Comparison of ENCODE assay signal across 26 cellular contexts in the genomic region with DNA sequence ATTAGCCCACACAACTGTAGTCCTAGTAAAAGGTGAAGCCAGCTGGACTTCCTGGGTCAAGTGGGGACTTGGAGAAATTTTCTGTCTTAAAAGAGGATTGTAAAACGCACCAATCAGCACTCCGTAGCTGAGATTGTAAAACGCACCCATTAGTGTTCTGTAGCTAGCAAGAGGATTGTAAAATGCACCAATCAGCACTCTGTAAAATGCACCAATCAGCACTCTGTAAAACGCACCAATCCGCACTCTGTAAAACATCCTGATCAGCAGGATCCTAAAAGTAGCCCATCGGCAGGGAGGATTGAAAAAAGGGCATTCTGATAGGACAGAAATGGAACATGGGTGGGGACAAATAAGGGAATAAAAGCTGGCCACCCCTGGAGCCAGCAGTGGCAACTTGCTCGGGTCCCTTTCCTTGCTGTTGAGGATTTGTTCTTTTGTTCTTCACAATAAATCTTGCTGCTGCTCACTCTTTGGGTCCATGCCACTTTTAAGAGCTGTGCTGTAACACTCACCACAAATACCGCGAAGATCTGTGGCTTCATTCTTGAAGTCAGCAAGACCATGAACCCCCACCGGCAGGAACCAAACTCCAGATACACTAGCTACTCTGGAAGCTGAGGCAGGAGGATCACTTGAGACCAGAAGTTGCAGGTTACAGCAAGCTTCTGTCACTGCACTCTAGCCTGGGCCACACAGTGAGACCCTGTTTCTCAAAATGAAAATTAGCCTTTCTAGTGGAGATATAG.
DNase-seq lines count a peak whose midpoint lies in the region; ATAC-seq and TF ChIP-seq lines count a peak whose summit lies in the region.
"Had no signal": no experiment of that assay in that cellular context is flagged by ENCODE, and none has a peak within 500 bp of the region (broad histone marks: within the 10 kb centered on the region; RNA-seq: fewer than 3 reads in every experiment).

No MANE protein-coding gene starts in this region.

- POLR2A ChIA-PET in activated CD4-positive, alpha-beta T cell treated with anti-CD3 and anti-CD28 coated beads for 36 hours (lab: Charles Lee), result no interaction called here
- POLR2A ChIA-PET in WTC11 (lab: Charles Lee), result no interaction called here

- H3K9me3 Mint-ChIP-seq in activated CD4-positive, alpha-beta T cell treated with anti-CD3 and anti-CD28 coated beads for 36 hours (ENCODE audit: low read depth), result no peaks in the 10 kb centered on the region
- H3K9me3 Mint-ChIP-seq in WTC11, result peaks cover 8% of the 10 kb centered on the region
- H3K9me3 Mint-ChIP-seq: activated naive CD4-positive, alpha-beta T cell treated with anti-CD3 and anti-CD28 coated beads, Interleukin-2, amount 50 U/mL, for 72 hours; activated T-helper 17 cell treated with anti-CD3 and anti-CD28 coated beads, Interleukin-2, amount 50 U/mL, for 72 hours; type B pancreatic cell had no signal

- H3K27ac Mint-ChIP-seq in activated CD4-positive, alpha-beta T cell treated with anti-CD3 and anti-CD28 coated beads for 36 hours, result no peak overlapping the region
- H3K27ac Mint-ChIP-seq in WTC11, result no peak overlapping the region
- H3K27ac Mint-ChIP-seq: activated naive CD4-positive, alpha-beta T cell treated with anti-CD3 and anti-CD28 coated beads, Interleukin-2, amount 50 U/mL, for 72 hours; activated T-helper 17 cell treated with anti-CD3 and anti-CD28 coated beads, Interleukin-2, amount 50 U/mL, for 72 hours; B cell; type B pancreatic cell had no signal

- no peak for TF ChIP-seq POLR2A in adrenal gland (IDR thresholded peaks at IDR 0.05)

- peaks cover 6 to 12% of the 10 kb centered on the region in 2 experiments for H3K4me1 ChIP-seq in neutrophil (ENCODE audit: control insufficient read depth in 1 of 2, insufficient read depth in 1 of 2, low read depth in 1 of 2, low read length in 1 of 2)
- no peaks in the 10 kb centered on the region for H3K4me1 ChIP-seq in adrenal gland (replicated peaks in 1 of 2)
- H3K4me1 ChIP-seq: prostate gland, SJSA1 had no signal

- H3K27me3 Mint-ChIP-seq in activated CD4-positive, alpha-beta T cell treated with anti-CD3 and anti-CD28 coated beads for 36 hours, result no peaks in the 10 kb centered on the region
- H3K27me3 Mint-ChIP-seq in WTC11 (ENCODE audit: low read depth), result no peaks in the 10 kb centered on the region; the same call in 1 of the 2 replicates

- H3K27me3 ChIP-seq in neutrophil, result no peaks in the 10 kb centered on the region
- no peaks in the 10 kb centered on the region for H3K27me3 ChIP-seq in adrenal gland
- H3K27me3 ChIP-seq: body of pancreas, SJSA1 had no signal

- TF ChIP-seq CTCF in WTC11 (IDR thresholded peaks at IDR 0.05) (no peak), neutrophil (IDR thresholded peaks at IDR 0.05) (no peak), adrenal gland (IDR thresholded peaks at IDR 0.05) (no peak)

- H3K4me1 Mint-ChIP-seq in activated CD4-positive, alpha-beta T cell treated with anti-CD3 and anti-CD28 coated beads for 36 hours, result peaks cover 17% of the 10 kb centered on the region
- H3K4me1 Mint-ChIP-seq in WTC11, result peaks cover 5% of the 10 kb centered on the region; the same call in 1 of the 2 replicates
- H3K4me1 Mint-ChIP-seq: activated T-helper 17 cell treated with anti-CD3 and anti-CD28 coated beads, Interleukin-2, amount 50 U/mL, for 72 hours had no signal

- CTCF ChIA-PET in activated CD4-positive, alpha-beta T cell treated with anti-CD3 and anti-CD28 coated beads for 36 hours (lab: Charles Lee), result interaction anchor here (0.6 to 1.1 kb wide), 3 partner anchors 10 to 31 kb away, joined by 3 read pairs; no protein-coding TSS in a partner anchor
- CTCF ChIA-PET in WTC11 (lab: Charles Lee), result no interaction called here

- DNase-seq in activated CD4-positive, alpha-beta T cell treated with anti-CD3 and anti-CD28 coated beads for 36 hours, result peak; percentile 47
- no peak for DNase-seq in activated CD4-positive, alpha-beta T cell treated with anti-CD3 and anti-CD28 coated beads for 4 hours
- DNase-seq in MV-4-11 (lab: John Stamatoyannopoulos, UW), result peak; percentile 77
- no peak for DNase-seq in WTC11 (ENCODE audit: low spot score)
- DNase-seq in adrenal gland, result no peak
- DNase-seq: activated CD8-positive, alpha-beta memory T cell treated with anti-CD3 and anti-CD28 coated beads, Interleukin-2, amount 50 U/mL, for 48 hours; body of pancreas; GOT3; NCI-H1092; NCI-H2029; NCI-H2227 treated with DMSO at 0.1 percent for 48 hours; NCI-H748 treated with DMSO at 0.1 percent for 48 hours; PC-3; stimulated activated CD8-positive, alpha-beta memory T cell treated with anti-CD3 and anti-CD28 coated beads, Interleukin-4, amount 100 ng/mL, for 48 hours had no signal

- no peak overlapping the region for H3K4me3 ChIP-seq in neutrophil (ENCODE audit: low read depth in 1 of 2, low read length in 1 of 2)
- no peak overlapping the region for H3K4me3 ChIP-seq in adrenal gland
- H3K4me3 ChIP-seq: body of pancreas, lung, prostate gland, SJSA1 had no signal

- no peaks in the 10 kb centered on the region for H3K36me3 Mint-ChIP-seq in activated CD4-positive, alpha-beta T cell treated with anti-CD3 and anti-CD28 coated beads for 36 hours (ENCODE audit: low read depth)
- no peaks in the 10 kb centered on the region for H3K36me3 Mint-ChIP-seq in WTC11
- H3K36me3 Mint-ChIP-seq: activated naive CD4-positive, alpha-beta T cell treated with anti-CD3 and anti-CD28 coated beads, Interleukin-2, amount 50 U/mL, for 72 hours; type B pancreatic cell had no signal

- intact Hi-C loops in activated CD4-positive, alpha-beta T cell treated with anti-CD3 and anti-CD28 coated beads for 36 hours (cut with DNase I, micrococcal nuclease), result no loop called here
- intact Hi-C loops in adrenal gland (cut with DNase I), result no loop called here

- H3K9me3 ChIP-seq in neutrophil (no peaks in the 10 kb centered on the region), adrenal gland (replicated peaks in 1 of 3) (no peaks in the 10 kb centered on the region)
- H3K9me3 ChIP-seq: body of pancreas, prostate gland had no signal

- H3K36me3 ChIP-seq in neutrophil, result no peaks in the 10 kb centered on the region
- H3K36me3 ChIP-seq in adrenal gland (replicated peaks in 1 of 2), result no peaks in the 10 kb centered on the region
- H3K36me3 ChIP-seq: prostate gland, SJSA1 had no signal

- H3K27ac ChIP-seq in neutrophil (peak overlapping the region; percentile 15), adrenal gland (no peak overlapping the region)
- H3K27ac ChIP-seq: epithelial cell of prostate, KMS-11, prostate gland, SJSA1 had no signal

- peak; percentile 44 for ATAC-seq in activated CD4-positive, alpha-beta T cell treated with anti-CD3 and anti-CD28 coated beads for 36 hours
- no peak for ATAC-seq in WTC11
- ATAC-seq in GM19035 (IDR thresholded peaks at IDR 0.05; ENCODE audit: unreplicated experiment), result no peak
- ATAC-seq in GM21423 (IDR thresholded peaks at IDR 0.05; ENCODE audit: unreplicated experiment), result no peak
- ATAC-seq: activated naive CD4-positive, alpha-beta T cell treated with anti-CD3 and anti-CD28 coated beads, Interleukin-2, amount 50 U/mL, for 72 hours; activated T-helper 17 cell treated with anti-CD3 and anti-CD28 coated beads, Interleukin-2, amount 50 U/mL, for 72 hours; PC-3 had no signal

- WGBS in adrenal gland, 4 donors, result 74 to 85% (median 81%) methylated on average over 9 to 10 of the region's 10 CpGs

- H3K4me3 Mint-ChIP-seq in activated CD4-positive, alpha-beta T cell treated with anti-CD3 and anti-CD28 coated beads for 36 hours, result no peak overlapping the region
- H3K4me3 Mint-ChIP-seq in WTC11, result no peak overlapping the region
- H3K4me3 Mint-ChIP-seq: activated T-helper 17 cell treated with anti-CD3 and anti-CD28 coated beads, Interleukin-2, amount 50 U/mL, for 72 hours; B cell; type B pancreatic cell had no signal

TF ChIP-seq in WTC11, 78 proteins besides CTCF, POLR2A, EP300 and RAD21 (continues in another document):
- TF ChIP-seq ZBTB21 (CRISPR knock-in tag; IDR thresholded peaks at IDR 0.05; ENCODE audit: borderline replicate concordance) (no peak), ZNF423 (CRISPR knock-in tag; IDR thresholded peaks at IDR 0.05) (no peak), JAZF1 (CRISPR knock-in tag; IDR thresholded peaks at IDR 0.05) (no peak), FOXJ3 (CRISPR knock-in tag; IDR thresholded peaks at IDR 0.05; ENCODE audit: borderline replicate concordance) (no peak)
- TF ChIP-seq, protein P1, sequence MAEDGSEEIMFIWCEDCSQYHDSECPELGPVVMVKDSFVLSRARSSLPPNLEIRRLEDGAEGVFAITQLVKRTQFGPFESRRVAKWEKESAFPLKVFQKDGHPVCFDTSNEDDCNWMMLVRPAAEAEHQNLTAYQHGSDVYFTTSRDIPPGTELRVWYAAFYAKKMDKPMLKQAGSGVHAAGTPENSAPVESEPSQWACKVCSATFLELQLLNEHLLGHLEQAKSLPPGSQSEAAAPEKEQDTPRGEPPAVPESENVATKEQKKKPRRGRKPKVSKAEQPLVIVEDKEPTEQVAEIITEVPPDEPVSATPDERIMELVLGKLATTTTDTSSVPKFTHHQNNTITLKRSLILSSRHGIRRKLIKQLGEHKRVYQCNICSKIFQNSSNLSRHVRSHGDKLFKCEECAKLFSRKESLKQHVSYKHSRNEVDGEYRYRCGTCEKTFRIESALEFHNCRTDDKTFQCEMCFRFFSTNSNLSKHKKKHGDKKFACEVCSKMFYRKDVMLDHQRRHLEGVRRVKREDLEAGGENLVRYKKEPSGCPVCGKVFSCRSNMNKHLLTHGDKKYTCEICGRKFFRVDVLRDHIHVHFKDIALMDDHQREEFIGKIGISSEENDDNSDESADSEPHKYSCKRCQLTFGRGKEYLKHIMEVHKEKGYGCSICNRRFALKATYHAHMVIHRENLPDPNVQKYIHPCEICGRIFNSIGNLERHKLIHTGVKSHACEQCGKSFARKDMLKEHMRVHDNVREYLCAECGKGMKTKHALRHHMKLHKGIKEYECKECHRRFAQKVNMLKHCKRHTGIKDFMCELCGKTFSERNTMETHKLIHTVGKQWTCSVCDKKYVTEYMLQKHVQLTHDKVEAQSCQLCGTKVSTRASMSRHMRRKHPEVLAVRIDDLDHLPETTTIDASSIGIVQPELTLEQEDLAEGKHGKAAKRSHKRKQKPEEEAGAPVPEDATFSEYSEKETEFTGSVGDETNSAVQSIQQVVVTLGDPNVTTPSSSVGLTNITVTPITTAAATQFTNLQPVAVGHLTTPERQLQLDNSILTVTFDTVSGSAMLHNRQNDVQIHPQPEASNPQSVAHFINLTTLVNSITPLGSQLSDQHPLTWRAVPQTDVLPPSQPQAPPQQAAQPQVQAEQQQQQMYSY (CRISPR knock-in tag; IDR thresholded peaks at IDR 0.05), result 0 out of 2 replicates have a peak, but pooled peaks have one; percentile 18
- TF ChIP-seq, protein P2, sequence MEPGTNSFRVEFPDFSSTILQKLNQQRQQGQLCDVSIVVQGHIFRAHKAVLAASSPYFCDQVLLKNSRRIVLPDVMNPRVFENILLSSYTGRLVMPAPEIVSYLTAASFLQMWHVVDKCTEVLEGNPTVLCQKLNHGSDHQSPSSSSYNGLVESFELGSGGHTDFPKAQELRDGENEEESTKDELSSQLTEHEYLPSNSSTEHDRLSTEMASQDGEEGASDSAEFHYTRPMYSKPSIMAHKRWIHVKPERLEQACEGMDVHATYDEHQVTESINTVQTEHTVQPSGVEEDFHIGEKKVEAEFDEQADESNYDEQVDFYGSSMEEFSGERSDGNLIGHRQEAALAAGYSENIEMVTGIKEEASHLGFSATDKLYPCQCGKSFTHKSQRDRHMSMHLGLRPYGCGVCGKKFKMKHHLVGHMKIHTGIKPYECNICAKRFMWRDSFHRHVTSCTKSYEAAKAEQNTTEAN (CRISPR knock-in tag; IDR thresholded peaks at IDR 0.05), result no peak

Comparison
In these comparisons a context has a peak if more than half of its experiments do, and no peak if none do; other contexts are left out.
1. DNase-seq: peak in activated CD4-positive, alpha-beta T cell treated with anti-CD3 and anti-CD28 coated beads for 36 hours (single experiment) and MV-4-11 (single experiment); none in activated CD4-positive, alpha-beta T cell treated with anti-CD3 and anti-CD28 coated beads for 4 hours (0 of 2), WTC11 (single experiment) and adrenal gland (0 of 7).